ENCODE assay signal across 1 cellular context in the genomic region with DNA sequence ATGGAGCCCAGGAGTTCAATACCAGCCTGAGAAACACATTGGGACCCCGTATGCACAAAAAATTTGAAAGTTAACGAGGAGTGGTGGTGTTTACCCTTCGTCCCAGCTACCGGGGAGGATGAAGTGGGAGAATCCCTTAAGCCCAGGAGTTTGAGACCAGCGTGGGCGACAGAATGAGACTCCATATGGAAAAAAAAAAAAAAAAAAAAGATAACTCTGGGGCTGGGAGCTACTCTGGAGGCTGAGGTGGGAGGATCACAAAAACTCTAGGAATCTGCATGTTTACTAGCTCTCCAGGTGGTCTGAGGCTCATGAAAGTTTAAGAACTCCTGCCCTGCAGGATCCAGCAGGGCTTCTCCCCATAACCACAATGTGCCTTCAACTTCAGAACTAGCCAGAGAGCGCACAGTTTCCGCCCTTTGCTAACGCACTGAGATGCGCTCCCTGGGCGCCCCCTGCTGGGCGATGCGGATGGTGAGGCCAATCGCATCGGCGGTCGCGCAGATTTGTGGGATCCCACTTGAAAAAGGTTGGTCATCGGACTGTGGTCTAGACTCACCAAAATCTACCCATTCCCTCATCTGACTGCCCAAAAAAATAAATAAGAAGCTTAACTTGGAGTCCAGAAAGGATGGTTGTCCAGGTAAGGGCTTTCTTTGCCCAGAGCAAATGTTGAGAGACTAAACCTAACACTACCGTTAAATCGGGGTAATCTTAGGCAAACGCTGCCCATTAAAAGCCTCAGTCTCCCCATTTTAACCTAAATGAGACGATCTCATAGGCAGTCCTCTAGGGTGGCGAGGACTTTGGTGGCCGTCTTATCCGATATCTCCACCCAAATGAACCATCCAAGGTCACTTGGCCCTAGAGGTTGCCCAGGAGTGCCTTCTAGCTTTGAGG.
TF ChIP-seq lines count a peak whose summit lies in the region.

No MANE protein-coding gene starts in this region.

TF ChIP-seq in K562, 482 proteins besides CTCF, POLR2A, EP300 and RAD21 (continued from another document and continues in another):
- TF ChIP-seq MGA (IDR thresholded peaks at IDR 0.05) = peak; percentile 32
- TF ChIP-seq, protein P1, sequence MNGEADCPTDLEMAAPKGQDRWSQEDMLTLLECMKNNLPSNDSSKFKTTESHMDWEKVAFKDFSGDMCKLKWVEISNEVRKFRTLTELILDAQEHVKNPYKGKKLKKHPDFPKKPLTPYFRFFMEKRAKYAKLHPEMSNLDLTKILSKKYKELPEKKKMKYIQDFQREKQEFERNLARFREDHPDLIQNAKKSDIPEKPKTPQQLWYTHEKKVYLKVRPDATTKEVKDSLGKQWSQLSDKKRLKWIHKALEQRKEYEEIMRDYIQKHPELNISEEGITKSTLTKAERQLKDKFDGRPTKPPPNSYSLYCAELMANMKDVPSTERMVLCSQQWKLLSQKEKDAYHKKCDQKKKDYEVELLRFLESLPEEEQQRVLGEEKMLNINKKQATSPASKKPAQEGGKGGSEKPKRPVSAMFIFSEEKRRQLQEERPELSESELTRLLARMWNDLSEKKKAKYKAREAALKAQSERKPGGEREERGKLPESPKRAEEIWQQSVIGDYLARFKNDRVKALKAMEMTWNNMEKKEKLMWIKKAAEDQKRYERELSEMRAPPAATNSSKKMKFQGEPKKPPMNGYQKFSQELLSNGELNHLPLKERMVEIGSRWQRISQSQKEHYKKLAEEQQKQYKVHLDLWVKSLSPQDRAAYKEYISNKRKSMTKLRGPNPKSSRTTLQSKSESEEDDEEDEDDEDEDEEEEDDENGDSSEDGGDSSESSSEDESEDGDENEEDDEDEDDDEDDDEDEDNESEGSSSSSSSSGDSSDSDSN (IDR thresholded peaks at IDR 0.05; ENCODE audit: borderline replicate concordance in 1 of 2, low read depth in 2 of 2, low read length in 2 of 2) = 0 out of 4 replicates have a peak, but pooled peaks of 1 of the 2 experiments have one; percentile 48
- TF ChIP-seq, protein P2, sequence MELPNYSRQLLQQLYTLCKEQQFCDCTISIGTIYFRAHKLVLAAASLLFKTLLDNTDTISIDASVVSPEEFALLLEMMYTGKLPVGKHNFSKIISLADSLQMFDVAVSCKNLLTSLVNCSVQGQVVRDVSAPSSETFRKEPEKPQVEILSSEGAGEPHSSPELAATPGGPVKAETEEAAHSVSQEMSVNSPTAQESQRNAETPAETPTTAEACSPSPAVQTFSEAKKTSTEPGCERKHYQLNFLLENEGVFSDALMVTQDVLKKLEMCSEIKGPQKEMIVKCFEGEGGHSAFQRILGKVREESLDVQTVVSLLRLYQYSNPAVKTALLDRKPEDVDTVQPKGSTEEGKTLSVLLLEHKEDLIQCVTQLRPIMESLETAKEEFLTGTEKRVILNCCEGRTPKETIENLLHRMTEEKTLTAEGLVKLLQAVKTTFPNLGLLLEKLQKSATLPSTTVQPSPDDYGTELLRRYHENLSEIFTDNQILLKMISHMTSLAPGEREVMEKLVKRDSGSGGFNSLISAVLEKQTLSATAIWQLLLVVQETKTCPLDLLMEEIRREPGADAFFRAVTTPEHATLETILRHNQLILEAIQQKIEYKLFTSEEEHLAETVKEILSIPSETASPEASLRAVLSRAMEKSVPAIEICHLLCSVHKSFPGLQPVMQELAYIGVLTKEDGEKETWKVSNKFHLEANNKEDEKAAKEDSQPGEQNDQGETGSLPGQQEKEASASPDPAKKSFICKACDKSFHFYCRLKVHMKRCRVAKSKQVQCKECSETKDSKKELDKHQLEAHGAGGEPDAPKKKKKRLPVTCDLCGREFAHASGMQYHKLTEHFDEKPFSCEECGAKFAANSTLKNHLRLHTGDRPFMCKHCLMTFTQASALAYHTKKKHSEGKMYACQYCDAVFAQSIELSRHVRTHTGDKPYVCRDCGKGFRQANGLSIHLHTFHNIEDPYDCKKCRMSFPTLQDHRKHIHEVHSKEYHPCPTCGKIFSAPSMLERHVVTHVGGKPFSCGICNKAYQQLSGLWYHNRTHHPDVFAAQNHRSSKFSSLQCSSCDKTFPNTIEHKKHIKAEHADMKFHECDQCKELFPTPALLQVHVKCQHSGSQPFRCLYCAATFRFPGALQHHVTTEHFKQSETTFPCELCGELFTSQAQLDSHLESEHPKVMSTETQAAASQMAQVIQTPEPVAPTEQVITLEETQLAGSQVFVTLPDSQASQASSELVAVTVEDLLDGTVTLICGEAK (IDR thresholded peaks at IDR 0.05) = no peak
- TF ChIP-seq, protein P2 (CRISPR knock-in tag; IDR thresholded peaks at IDR 0.05) = no peak
- peak; percentile 54; the same call in 1 of the 2 replicates for TF ChIP-seq FOSL1 (tag; conservative IDR thresholded peaks at IDR 0.05)
- TF ChIP-seq SAFB2 (IDR thresholded peaks at IDR 0.05; ENCODE audit: borderline replicate concordance, low read depth, low read length, severe bottlenecking) = no peak
- TF ChIP-seq NCOA6 (IDR thresholded peaks at IDR 0.05) = no peak
- TF ChIP-seq SMC3 (conservative IDR thresholded peaks at IDR 0.05; ENCODE audit: insufficient read depth, low read depth, low read length) = peak; percentile 96
- 0 out of 2 replicates have a peak, but pooled peaks have one; percentile 57 for TF ChIP-seq GTF2F1 (IDR thresholded peaks at IDR 0.05; ENCODE audit: low read depth, low read length)
- no peak for TF ChIP-seq PRPF4 (IDR thresholded peaks at IDR 0.05; ENCODE audit: insufficient read depth, low read depth, low read length, poor library complexity, severe bottlenecking)
- 0 out of 2 replicates have a peak, but pooled peaks have one; percentile 63 for TF ChIP-seq KDM2B (CRISPR knock-in tag; IDR thresholded peaks at IDR 0.05)
- TF ChIP-seq ZNF764 (CRISPR knock-in tag; IDR thresholded peaks at IDR 0.05; ENCODE audit: low read depth) = 0 out of 2 replicates have a peak, but pooled peaks have one; percentile 28
- peak; percentile 31; the same call in 1 of the 2 replicates for TF ChIP-seq SOX6 (IDR thresholded peaks at IDR 0.05)
- TF ChIP-seq ZNF133 (CRISPR knock-in tag; IDR thresholded peaks at IDR 0.05) = no peak
- no peak for TF ChIP-seq SP2 (IDR thresholded peaks at IDR 0.05; ENCODE audit: extremely low read depth, low read depth, low read length, poor library complexity, severe bottlenecking)
- no peak for TF ChIP-seq BCL6 (CRISPR knock-in tag; IDR thresholded peaks at IDR 0.05)
- peak; percentile 98 for TF ChIP-seq XRCC5 (IDR thresholded peaks at IDR 0.05; ENCODE audit: low read depth, low read length)
- TF ChIP-seq TEAD1 (CRISPR knock-in tag; IDR thresholded peaks at IDR 0.05) = peak in 1 of 2 experiments; percentile 44; a peak in 1 of 4 replicates
- no peak for TF ChIP-seq IRF2 (CRISPR knock-in tag; IDR thresholded peaks at IDR 0.05)
- TF ChIP-seq SRSF9 (IDR thresholded peaks at IDR 0.05; ENCODE audit: borderline replicate concordance, low read depth, low read length) = no peak
- no peak for TF ChIP-seq MEIS2 (IDR thresholded peaks at IDR 0.05; ENCODE audit: partially characterized antibody)
- TF ChIP-seq E2F6 (IDR thresholded peaks at IDR 0.05; ENCODE audit: borderline replicate concordance in 1 of 2, extremely low read depth in 1 of 2, insufficient read depth in 1 of 2, insufficient read length in 1 of 2, low read depth in 1 of 2, low read length in 1 of 2, poor library complexity in 1 of 2, severe bottlenecking in 1 of 2) = peak in 1 of 2 experiments; percentile 44
- 0 out of 2 replicates have a peak, but pooled peaks have one; percentile 24 for TF ChIP-seq PML (IDR thresholded peaks at IDR 0.05; ENCODE audit: low read length)
- TF ChIP-seq ZNF354B (CRISPR knock-in tag; IDR thresholded peaks at IDR 0.05) = no peak
- peak; percentile 68 to 90; a peak in 3 of 4 replicates for TF ChIP-seq RCOR1 (IDR thresholded peaks at IDR 0.05; ENCODE audit: borderline replicate concordance in 1 of 2, low read depth in 2 of 2, low read length in 2 of 2)
- TF ChIP-seq MAZ (CRISPR knock-in tag; conservative IDR thresholded peaks at IDR 0.05 in 1 of 2, IDR thresholded peaks at IDR 0.05 in 1 of 2) = peak in 1 of 2 experiments; percentile 68; a peak in 2 of 4 replicates
